28 cellular contexts compared by ENCODE assay signal in genomic region chr9:21569721-21570120, GRCh38.
"Had no signal": no experiment of that assay in that cellular context is flagged by ENCODE, and none has a peak within 500 bp of the region (broad histone marks: within the 10 kb centered on the region; RNA-seq: fewer than 3 reads in every experiment).

No MANE protein-coding gene starts in this region.

- ATAC-seq: left colon; left lung; lower lobe of right lung; naive thymus-derived CD8-positive, alpha-beta T cell; pancreas; right cardiac atrium; stimulated activated effector memory CD8-positive, alpha-beta T cell treated with anti-CD3 and anti-CD28 coated beads, Interleukin-12 subunit alpha, Interleukin-12 subunit beta, amount 100 ng/mL, for 72 hours; upper lobe of right lung had no signal

- H3K9me3 ChIP-seq: left lung, lower lobe of right lung, pancreas, prostate gland, sigmoid colon, spleen, suprapubic skin, thoracic aorta, tibial artery, upper lobe of right lung had no signal

- H3K4me3 ChIP-seq: left lung, lower lobe of right lung, pancreas, prostate gland, sigmoid colon, spleen, suprapubic skin, thoracic aorta, tibial artery, upper lobe of right lung had no signal

- FAIRE-seq: islet of Langerhans, pancreas, urothelium cell line had no signal

- H3K27ac ChIP-seq: left lung, lower lobe of right lung, pancreas, prostate gland, sigmoid colon, spleen, suprapubic skin, thoracic aorta, tibial artery, upper lobe of right lung had no signal

- H3K4me1 ChIP-seq: left lung, lower lobe of right lung, pancreas, prostate gland, sigmoid colon, spleen, suprapubic skin, tibial artery, upper lobe of right lung had no signal

- H3K27me3 ChIP-seq: sigmoid colon had no signal

- H3K36me3 ChIP-seq: left lung, lower lobe of right lung, pancreas, prostate gland, sigmoid colon, spleen, suprapubic skin, thoracic aorta, tibial artery, upper lobe of right lung had no signal

- DNase-seq: hypothalamus; immature natural killer cell; kidney; left colon; left lung; lower lobe of right lung; mammary epithelial cell; mesenchymal stem cell; naive thymus-derived CD8-positive, alpha-beta T cell; nucleus accumbens; pancreas; posterior cingulate gyrus; retina; right cardiac atrium; sigmoid colon; small intestine; spleen; stimulated activated CD4-positive, alpha-beta T cell treated with anti-CD3 and anti-CD28 coated beads, Interleukin-4, amount 100 ng/mL, for 24 hours; stimulated activated naive CD4-positive, alpha-beta T cell; tibial artery; trophoblast cell; upper lobe of right lung had no signal
